In the genomic region with DNA sequence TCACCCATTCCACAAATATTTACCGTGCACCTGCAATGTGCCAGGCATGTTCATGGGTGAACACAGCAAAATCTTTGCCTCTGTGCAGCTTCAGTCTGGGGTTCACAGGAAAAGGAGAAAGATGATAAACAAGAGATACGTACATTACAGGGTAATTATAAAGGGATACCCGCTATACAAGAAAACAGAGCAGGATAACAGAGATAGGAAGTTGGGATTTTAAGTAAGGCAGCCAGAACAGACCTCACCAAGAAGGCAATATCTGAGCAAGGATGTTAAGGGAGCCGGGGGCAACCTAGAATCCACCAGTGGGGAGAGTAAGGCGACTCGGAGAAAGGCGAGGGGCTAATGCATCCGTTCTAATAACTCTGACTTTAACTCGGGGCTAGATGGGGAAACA, we compare ENCODE assay signal across 1 cellular context.
TF ChIP-seq lines count a peak whose summit lies in the region.

No MANE protein-coding gene starts in this region.

TF ChIP-seq in SK-N-SH, 30 proteins besides CTCF, POLR2A, EP300 and RAD21 (continued from another document):
- TF ChIP-seq FOXM1 (IDR thresholded peaks at IDR 0.05; ENCODE audit: low read depth) (no peak), REST (IDR thresholded peaks at IDR 0.05; ENCODE audit: low read depth, low read length) (no peak), JUND (IDR thresholded peaks at IDR 0.05) (no peak), ZBTB33 (IDR thresholded peaks at IDR 0.05; ENCODE audit: borderline replicate concordance, low read depth) (no peak), RCOR1 (IDR thresholded peaks at IDR 0.05; ENCODE audit: low read length) (no peak), NFIC (IDR thresholded peaks at IDR 0.05; ENCODE audit: borderline replicate concordance) (no peak)
